33 cellular contexts compared by ENCODE assay signal in genomic region chr16:54051821-54052220, GRCh38.
"Had no signal": no experiment of that assay in that cellular context is flagged by ENCODE, and none has a peak within 500 bp of the region (broad histone marks: within the 10 kb centered on the region; RNA-seq: fewer than 3 reads in every experiment).

No MANE protein-coding gene starts in this region.

- H3K4me3 ChIP-seq: Peyer's patch had no signal

- H3K27me3 ChIP-seq: brain microvascular endothelial cell, Peyer's patch had no signal

- H3K36me3 ChIP-seq: brain microvascular endothelial cell, Peyer's patch had no signal

- DNase-seq: activated B cell treated with CpG ODN at 0.5 μM for 24 hours; activated CD4-positive, alpha-beta memory T cell treated with anti-CD3 and anti-CD28 coated beads, Interleukin-2, amount 10 ng/mL, durations not matched to agents 7 days and 5 days; activated CD4-positive, alpha-beta T cell treated with anti-CD3 and anti-CD28 coated beads for 48 hours; activated CD4-positive, CD25-positive, alpha-beta regulatory T cell treated with anti-CD3 and anti-CD28 coated beads, Interleukin-2, amount 50 U/mL, for 72 hours; activated CD8-positive, alpha-beta memory T cell treated with anti-CD3 and anti-CD28 coated beads for 24 hours; activated CD8-positive, alpha-beta memory T cell treated with anti-CD3 and anti-CD28 coated beads, Interleukin-2, amount 10 ng/mL, durations not matched to agents 7 days and 5 days; activated CD8-positive, alpha-beta memory T cell treated with anti-CD3 and anti-CD28 coated beads, Interleukin-2, amount 50 U/mL, for 48 hours; activated effector memory CD4-positive, alpha-beta T cell treated with anti-CD3 and anti-CD28 coated beads, Interleukin-2, amount 50 U/mL, for 16 hours; activated naive CD4-positive, alpha-beta T cell; activated naive CD4-positive, alpha-beta T cell treated with anti-CD3 and anti-CD28 coated beads, Interleukin-2, amount 50 U/mL, for 16 hours; activated naive CD8-positive, alpha-beta T cell treated with anti-CD3 and anti-CD28 coated beads for 36 hours; activated T-cell treated with anti-CD3 and anti-CD28 coated beads, Interleukin-2, amount 50 U/mL, for 72 hours; amniotic stem cell; aorta; brain microvascular endothelial cell; central memory CD4-positive, alpha-beta T cell; Karpas-422; MM.1S; NCI-H1105; NCI-H1417 treated with DMSO at 0.1 percent for 48 hours; NCI-H1694; NCI-H1930; NCI-H2081 treated with DMSO at 0.1 percent for 48 hours; NCI-H226; NCI-H446 treated with DMSO at 0.1 percent for 48 hours; NCI-H69; NCI-H82; PC-3; Peyer's patch; RPMI8226; SIG-M5; T1000 had no signal

- ATAC-seq: activated CD8-positive, alpha-beta memory T cell treated with anti-CD3 and anti-CD28 coated beads, Interleukin-2, amount 10 ng/mL, durations not matched to agents 7 days and 5 days; activated T-cell treated with anti-CD3 and anti-CD28 coated beads, Interleukin-2, amount 50 U/mL, for 72 hours; activated T-helper 17 cell treated with anti-CD3 and anti-CD28 coated beads, Interleukin-2, amount 50 U/mL, for 72 hours; PC-3 had no signal

- H3K27ac ChIP-seq: brain microvascular endothelial cell, Peyer's patch had no signal

- H3K4me1 ChIP-seq: Peyer's patch had no signal

- H3K9me3 ChIP-seq: Peyer's patch had no signal
